ENCODE assay signal across 9 cellular contexts in the genomic region with DNA sequence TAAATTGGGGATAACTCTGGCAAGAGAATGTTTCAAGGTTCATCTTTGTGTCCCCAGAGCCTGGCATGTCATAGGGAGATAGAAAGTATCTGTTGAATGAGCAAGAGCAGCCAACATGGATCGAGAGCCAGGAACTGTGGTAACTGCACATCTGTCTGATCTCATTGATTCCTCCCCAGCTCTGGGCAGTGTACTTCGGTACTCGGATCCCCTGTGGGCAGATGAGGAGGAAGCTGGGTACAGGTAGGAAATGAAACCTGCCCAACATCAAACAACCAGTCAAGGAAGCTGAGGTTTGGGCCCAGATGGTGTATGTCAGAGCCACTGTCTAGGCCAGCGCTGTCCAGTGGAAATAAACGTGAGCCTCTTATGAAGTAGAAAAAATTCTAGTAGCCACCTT.
DNase-seq lines count a peak whose midpoint lies in the region; ATAC-seq lines count a peak whose summit lies in the region.
"Had no signal": no experiment of that assay in that cellular context is flagged by ENCODE, and none has a peak within 500 bp of the region (broad histone marks: within the 10 kb centered on the region; RNA-seq: fewer than 3 reads in every experiment).

No MANE protein-coding gene starts in this region.

- no peaks in the 10 kb centered on the region for H3K9me3 Mint-ChIP-seq in activated naive CD4-positive, alpha-beta T cell treated with anti-CD3 and anti-CD28 coated beads, Interleukin-2, amount 50 U/mL, for 72 hours
- H3K9me3 Mint-ChIP-seq in stimulated activated naive CD8-positive, alpha-beta T cell treated with anti-CD3 and anti-CD28 coated beads, Interleukin-15, Interleukin-2, amounts not matched to agents 100 ng/mL and 50 ng/mL, for 24 hours, result no peaks in the 10 kb centered on the region

- H3K4me3 Mint-ChIP-seq in stimulated activated naive CD8-positive, alpha-beta T cell treated with anti-CD3 and anti-CD28 coated beads, Interleukin-15, Interleukin-2, amounts not matched to agents 100 ng/mL and 50 ng/mL, for 24 hours, result no peak overlapping the region

- DNase-seq in activated effector memory CD4-positive, alpha-beta T cell treated with anti-CD3 and anti-CD28 coated beads, Interleukin-2, amount 50 U/mL, for 16 hours, result peak; percentile 73
- DNase-seq in activated effector memory CD4-positive, alpha-beta T cell treated with Interleukin-2 at 50 U/mL for 16 hours, result no peak
- no peak for DNase-seq in activated naive CD4-positive, alpha-beta T cell treated with anti-CD3 and anti-CD28 coated beads, Interleukin-2, amount 50 U/mL, for 72 hours (ENCODE audit: low spot score in 2 of 2)
- no peak for DNase-seq in Kasumi-1 (lab: John Stamatoyannopoulos, UW)
- no peak for DNase-seq in NCI-H146 (lab: John Stamatoyannopoulos, UW)
- no peak for DNase-seq in SK-N-DZ (ENCODE audit: low spot score)
- DNase-seq: NCI-H2029 had no signal

- peak overlapping the region; percentile 7 to 91 for H3K27ac Mint-ChIP-seq in activated naive CD4-positive, alpha-beta T cell treated with anti-CD3 and anti-CD28 coated beads, Interleukin-2, amount 50 U/mL, for 72 hours
- H3K27ac Mint-ChIP-seq in stimulated activated naive CD8-positive, alpha-beta T cell treated with anti-CD3 and anti-CD28 coated beads, Interleukin-15, Interleukin-2, amounts not matched to agents 100 ng/mL and 50 ng/mL, for 24 hours, result peak overlapping the region; percentile 67

- peaks cover 67% of the 10 kb centered on the region for H3K4me1 Mint-ChIP-seq in stimulated activated naive CD8-positive, alpha-beta T cell treated with anti-CD3 and anti-CD28 coated beads, Interleukin-15, Interleukin-2, amounts not matched to agents 100 ng/mL and 50 ng/mL, for 24 hours (ENCODE audit: low read depth)

- ATAC-seq in HG03064 (IDR thresholded peaks at IDR 0.05; ENCODE audit: low read depth, unreplicated experiment), result peak; percentile 63
- ATAC-seq in activated naive CD4-positive, alpha-beta T cell treated with anti-CD3 and anti-CD28 coated beads, Interleukin-2, amount 50 U/mL, for 72 hours, result peak; percentile 62 to 86

- H3K36me3 Mint-ChIP-seq in activated naive CD4-positive, alpha-beta T cell treated with anti-CD3 and anti-CD28 coated beads, Interleukin-2, amount 50 U/mL, for 72 hours, result no peaks in the 10 kb centered on the region
- H3K36me3 Mint-ChIP-seq in stimulated activated naive CD8-positive, alpha-beta T cell treated with anti-CD3 and anti-CD28 coated beads, Interleukin-15, Interleukin-2, amounts not matched to agents 100 ng/mL and 50 ng/mL, for 24 hours (ENCODE audit: low read depth), result no peaks in the 10 kb centered on the region

- no peaks in the 10 kb centered on the region for H3K27me3 Mint-ChIP-seq in stimulated activated naive CD8-positive, alpha-beta T cell treated with anti-CD3 and anti-CD28 coated beads, Interleukin-15, Interleukin-2, amounts not matched to agents 100 ng/mL and 50 ng/mL, for 24 hours
